Comparison of ENCODE assay signal across 12 cellular contexts in the genomic region with DNA sequence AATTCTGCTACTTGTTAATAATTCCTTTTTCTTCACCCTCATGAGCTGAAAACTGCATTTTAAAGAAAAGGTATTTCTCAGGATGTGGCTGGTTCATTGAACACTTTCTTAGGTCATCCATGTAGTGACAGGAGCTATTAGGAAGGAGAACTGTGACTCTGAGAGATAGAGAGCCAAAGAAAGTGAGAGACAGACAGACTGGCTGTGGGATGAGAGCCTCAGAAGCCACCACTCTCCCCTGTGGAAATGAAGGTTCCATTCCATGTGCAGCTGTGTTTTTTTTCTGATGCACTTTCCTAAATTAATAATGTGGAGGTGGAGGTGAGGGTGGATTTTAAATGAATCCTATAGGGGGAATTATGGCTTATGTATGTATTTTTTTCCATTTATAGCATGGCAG.
DNase-seq lines count a peak whose midpoint lies in the region; ATAC-seq and TF ChIP-seq lines count a peak whose summit lies in the region.
"Had no signal": no experiment of that assay in that cellular context is flagged by ENCODE, and none has a peak within 500 bp of the region (broad histone marks: within the 10 kb centered on the region; RNA-seq: fewer than 3 reads in every experiment).

No MANE protein-coding gene starts in this region.

- no peaks in the 10 kb centered on the region for H3K27me3 ChIP-seq in BLaER1
- H3K27me3 ChIP-seq in CD8-positive, alpha-beta memory T cell (ENCODE audit: insufficient read depth, low read length, poor library complexity, severe bottlenecking) = no peaks in the 10 kb centered on the region
- H3K27me3 ChIP-seq in layer of hippocampus (ENCODE audit: control insufficient read depth, insufficient read depth, low read length) = no peaks in the 10 kb centered on the region

- H3K27me3 Mint-ChIP-seq in CD8-positive, alpha-beta memory T cell = peaks cover 0 to 15% of the 10 kb centered on the region in 2 donors
- H3K27me3 Mint-ChIP-seq in activated B cell treated with CpG ODN at 0.5 μM for 24 hours = no peaks in the 10 kb centered on the region

- no peaks in the 10 kb centered on the region for H3K9me3 Mint-ChIP-seq in CD8-positive, alpha-beta memory T cell
- H3K9me3 Mint-ChIP-seq in activated B cell treated with CpG ODN at 0.5 μM for 24 hours = no peaks in the 10 kb centered on the region

- peak overlapping the region; percentile 15 to 97 (median 92) for H3K27ac Mint-ChIP-seq in CD8-positive, alpha-beta memory T cell
- H3K27ac Mint-ChIP-seq in activated B cell treated with CpG ODN at 0.5 μM for 24 hours = peak overlapping the region; percentile 99

- peak overlapping the region; percentile 78 to 90 (median 84) for H3K4me3 Mint-ChIP-seq in CD8-positive, alpha-beta memory T cell
- peak overlapping the region; percentile 95 for H3K4me3 Mint-ChIP-seq in activated B cell treated with CpG ODN at 0.5 μM for 24 hours

- CTCF ChIA-PET in CD8-positive, alpha-beta memory T cell (lab: Charles Lee) = interaction anchor here (1.2 to 2.3 kb wide), 5 partner anchors 14 to 55 kb away, joined by 3 to 6 read pairs (median 4); no protein-coding TSS in a partner anchor
- CTCF ChIA-PET in activated B cell treated with CpG ODN at 0.5 μM for 24 hours (lab: Charles Lee) = interaction anchor here (0.9 to 11.4 kb wide), 8 partner anchors 17 to 113 kb away, joined by 3 to 171 read pairs (median 6); partner anchors contain the start of genes FAM210A and RNMT

- POLR2A ChIA-PET in CD8-positive, alpha-beta memory T cell (lab: Charles Lee) = interaction anchor here (1.5 kb wide), 1 partner anchor 46 kb away, joined by 3 read pairs; no protein-coding TSS in a partner anchor
- POLR2A ChIA-PET in activated B cell treated with CpG ODN at 0.5 μM for 24 hours (lab: Charles Lee) = interaction anchor here (1.2 to 12.2 kb wide), 12 partner anchors 10 to 476 kb away, joined by 3 to 1007 read pairs (median 16); partner anchors contain the start of genes FAM210A and RNMT

- H3K4me1 ChIP-seq in BLaER1 = peaks cover 74% of the 10 kb centered on the region
- H3K4me1 ChIP-seq in CD8-positive, alpha-beta memory T cell (ENCODE audit: insufficient read depth, low read length) = peaks cover 57% of the 10 kb centered on the region

- no peaks in the 10 kb centered on the region for H3K9me3 ChIP-seq in BLaER1
- no peaks in the 10 kb centered on the region for H3K9me3 ChIP-seq in CD8-positive, alpha-beta memory T cell (ENCODE audit: low read length)
- H3K9me3 ChIP-seq: left lung had no signal

- peaks cover 9% of the 10 kb centered on the region for H3K36me3 ChIP-seq in BLaER1
- no peaks in the 10 kb centered on the region for H3K36me3 ChIP-seq in CD8-positive, alpha-beta memory T cell (ENCODE audit: insufficient read depth, low read length)
- H3K36me3 ChIP-seq: left lung had no signal

- intact Hi-C loops in activated B cell treated with CpG ODN at 0.5 μM for 24 hours (cut with micrococcal nuclease) = loop anchor here (2.0 to 10.0 kb wide), 7 partner anchors 148 to 1761 kb away; partner anchors contain the start of genes AFG3L2, CHMP1B, PTPN2 and TUBB6
- intact Hi-C loops in cardiac septum (cut with DNase I) = loop anchor here (10.0 kb wide), 1 partner anchor 178 kb away; no protein-coding TSS in a partner anchor

- H3K4me2 ChIP-seq in BLaER1 = peak overlapping the region; percentile 97

- no peak for DNase-seq in CD8-positive, alpha-beta memory T cell
- DNase-seq in activated B cell treated with CpG ODN at 0.5 μM for 24 hours = no peak
- DNase-seq in NCI-H345 treated with DMSO at 0.1 percent for 48 hours (lab: John Stamatoyannopoulos, UW; ENCODE audit: unreplicated experiment) = no peak
- DNase-seq in islet precursor cell = no peak
- no peak for DNase-seq in cardiac septum (ENCODE audit: low spot score)
- no peak for DNase-seq in NAMALWA (ENCODE audit: low spot score)
- DNase-seq: central memory CD4-positive, alpha-beta T cell; erythroblast; left lung; NCI-H2107 had no signal

- TF ChIP-seq CTCF in activated B cell treated with CpG ODN at 0.5 μM for 24 hours (IDR thresholded peaks at IDR 0.05) = no peak

- no peak for ATAC-seq in activated B cell treated with CpG ODN at 0.5 μM for 24 hours (ENCODE audit: low read depth)

- H3K9ac ChIP-seq in BLaER1 = peak overlapping the region; percentile 87

- H3K4me1 Mint-ChIP-seq in CD8-positive, alpha-beta memory T cell = peaks cover 74 to 99% (median 86%) of the 10 kb centered on the region in 3 donors
- H3K4me1 Mint-ChIP-seq in activated B cell treated with CpG ODN at 0.5 μM for 24 hours = peaks cover 93% of the 10 kb centered on the region

- H3K27ac ChIP-seq in BLaER1 = peak overlapping the region; percentile 91
- H3K27ac ChIP-seq in CD8-positive, alpha-beta memory T cell (ENCODE audit: low read depth, low read length) = no peak overlapping the region
- peak overlapping the region; percentile 96 for H3K27ac ChIP-seq in layer of hippocampus (ENCODE audit: low read depth, low read length)
- H3K27ac ChIP-seq: left lung had no signal

- peak overlapping the region; percentile 84 for H3K4me3 ChIP-seq in BLaER1
- H3K4me3 ChIP-seq in CD8-positive, alpha-beta memory T cell (ENCODE audit: low read length) = no peak overlapping the region
- H3K4me3 ChIP-seq: left lung had no signal

- peaks cover 32% of the 10 kb centered on the region for H4K20me1 ChIP-seq in BLaER1

- peaks cover 0 to 4% (median 0%) of the 10 kb centered on the region in 3 donors for H3K36me3 Mint-ChIP-seq in CD8-positive, alpha-beta memory T cell
- peaks cover 40% of the 10 kb centered on the region for H3K36me3 Mint-ChIP-seq in activated B cell treated with CpG ODN at 0.5 μM for 24 hours (ENCODE audit: low read depth)
